Comparison of ENCODE assay signal across 8 cellular contexts in the genomic region with DNA sequence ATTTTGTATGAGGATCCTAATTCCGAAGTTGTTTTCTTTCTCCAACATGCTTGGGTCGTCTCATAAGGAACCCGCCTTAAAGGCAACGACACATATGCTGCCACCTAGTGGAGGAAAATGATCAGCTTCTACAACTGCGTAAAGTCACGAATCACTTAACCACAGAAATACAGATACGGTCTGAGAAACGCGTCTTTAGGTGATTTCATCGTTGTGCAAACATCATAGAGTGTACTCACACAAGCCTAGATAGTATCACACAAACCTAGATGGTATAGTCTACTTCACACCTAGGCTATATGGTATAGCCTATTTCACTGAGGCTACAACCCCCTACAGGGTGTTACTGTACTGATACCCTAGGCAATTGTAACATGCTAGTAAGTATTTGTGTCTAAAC. TPM values are rescaled to one million over a fixed set of nuclear protein-coding genes. Genes with fewer than 3 reads are reported as not detected.
DNase-seq lines count a peak whose midpoint lies in the region; ATAC-seq and TF ChIP-seq lines count a peak whose summit lies in the region.

No MANE protein-coding gene starts in this region.

- ATAC-seq in GM18517 (IDR thresholded peaks at IDR 0.05; ENCODE audit: unreplicated experiment) (peak; percentile 67), IMR-90 (ENCODE audit: low read depth) (peak; percentile 82), omental fat pad (ENCODE audit: low FRiP score) (no peak)

- CTCF ChIA-PET in IMR-90 (lab: Yijun Ruan, JAX): interaction anchor here (1.1 to 2.8 kb wide), 6 partner anchors 14 to 103 kb away, joined by 3 to 18 read pairs (median 4); a partner anchor contains a TSS

- H4K20me1 ChIP-seq in IMR-90 (ENCODE audit: insufficient read depth, low read length): no peaks in the 10 kb centered on the region
- no peaks in the 10 kb centered on the region for H4K20me1 ChIP-seq in OCI-LY1 (ENCODE audit: insufficient read depth, low read length)

- H2BK15ac ChIP-seq in IMR-90 (ENCODE audit: low read depth, low read length): 0 out of 3 replicates have a peak overlapping the region, but pooled peaks have one; percentile 0

- no peak for TF ChIP-seq POLR2A in IMR-90 (IDR thresholded peaks at IDR 0.05; ENCODE audit: low read depth, low read length)
- TF ChIP-seq POLR2A in ovary (IDR thresholded peaks at IDR 0.05): no peak

- no peak overlapping the region for H3K56ac ChIP-seq in IMR-90 (ENCODE audit: extremely low read depth, insufficient read depth, low read length)

- H3K4ac ChIP-seq in IMR-90 (ENCODE audit: low read depth, low read length): no peak overlapping the region

- no peak overlapping the region for H3K23ac ChIP-seq in IMR-90 (ENCODE audit: low read depth, low read length)

- intact Hi-C loops in IMR-90 (cut with micrococcal nuclease): loop anchor here (1.0 to 5.0 kb wide), 4 partner anchors 28 to 285 kb away; no protein-coding TSS in a partner anchor
- intact Hi-C loops in ovary (cut with DNase I): loop anchor here in 1 of 4 donors (5.0 kb wide), 1 partner anchor 65 kb away; no protein-coding TSS in a partner anchor

- no peak overlapping the region for H3K4me3 ChIP-seq in IMR-90 (ENCODE audit: insufficient read depth, low read depth, low read length)
- no peak overlapping the region for H3K4me3 ChIP-seq in OCI-LY1 (ENCODE audit: low read depth, low read length, poor library complexity, severe bottlenecking)
- no peak overlapping the region for H3K4me3 ChIP-seq in ovary

- H3K79me2 ChIP-seq in OCI-LY1 (ENCODE audit: insufficient read depth, low read length): no peaks in the 10 kb centered on the region

- H3K9ac ChIP-seq in IMR-90 (ENCODE audit: low read depth, low read length) (no peak overlapping the region), OCI-LY1 (ENCODE audit: low read length) (no peak overlapping the region)

- H3F3A ChIP-seq in OCI-LY1 (ENCODE audit: insufficient read depth, low read length): no peaks in the 10 kb centered on the region

- H3K27ac ChIP-seq in IMR-90 (ENCODE audit: insufficient read depth, low read length): no peak overlapping the region
- H3K27ac ChIP-seq in OCI-LY1 (ENCODE audit: low read depth, low read length, poor library complexity, severe bottlenecking): no peak overlapping the region
- no peak overlapping the region for H3K27ac ChIP-seq in ovary

- dilution Hi-C loops in IMR-90 (cut with HindIII; ENCODE audit: low sequenced_read_pairs, unreplicated experiment): no loop called here

- H3K36me3 ChIP-seq in IMR-90 (ENCODE audit: control insufficient read depth, insufficient read depth, low read length) (no peaks in the 10 kb centered on the region), OCI-LY1 (ENCODE audit: insufficient read depth, low read length) (no peaks in the 10 kb centered on the region), ovary (no peaks in the 10 kb centered on the region)

- TF ChIP-seq EP300 in ovary (IDR thresholded peaks at IDR 0.05): no peak

- H3K9me2 ChIP-seq in OCI-LY1 (ENCODE audit: low read depth, low read length): no peaks in the 10 kb centered on the region

- H3K4me2 ChIP-seq in IMR-90 (ENCODE audit: low read depth, low read length) (no peak overlapping the region), OCI-LY1 (ENCODE audit: low read length) (no peak overlapping the region)

- no peak overlapping the region for H2AK9ac ChIP-seq in IMR-90 (replicated peaks; ENCODE audit: low read depth, low read length, poor library complexity)

- H4K91ac ChIP-seq in IMR-90 (ENCODE audit: insufficient read depth, low read depth, low read length): no peak overlapping the region

- POLR2A ChIA-PET in IMR-90 (lab: Charles Lee; ENCODE audit: unreplicated experiment): no interaction called here

- in situ Hi-C loops in IMR-90 (cut with MboI; ENCODE audit: low sequenced_read_pairs): loop anchor here (5.0 kb wide), 1 partner anchor 60 kb away; no protein-coding TSS in a partner anchor

- no peak overlapping the region for H2AFZ ChIP-seq in IMR-90 (replicated peaks; ENCODE audit: low read length, poor library complexity)
- no peak overlapping the region for H2AFZ ChIP-seq in OCI-LY1 (ENCODE audit: low read length)

- peak; percentile 91 for DNase-seq in Ammon's horn (ENCODE audit: low spot score)
- peak; percentile 94 for DNase-seq in IMR-90
- peak; percentile 36 to 58 for DNase-seq in activated T-cell treated with anti-CD3 and anti-CD28 coated beads, Interleukin-2, amount 50 U/mL, for 48 hours
- DNase-seq in fibroblast of the conjunctiva (ENCODE audit: low read depth): peak; percentile 87
- DNase-seq in ovary: peak in 2 of 5 donors; percentile 57 to 78
- DNase-seq in omental fat pad (ENCODE audit: low spot score): no peak

- H3K79me1 ChIP-seq in IMR-90 (ENCODE audit: low read depth in 1 of 2, low read length in 2 of 2): no peaks in the 10 kb centered on the region

- H2BK120ac ChIP-seq in IMR-90 (ENCODE audit: low read depth, low read length): peak overlapping the region; percentile 17; the same call in 1 of the 2 replicates

- H4K5ac ChIP-seq in IMR-90 (ENCODE audit: low read depth, low read length): no peak overlapping the region

- H3K9me3 ChIP-seq in IMR-90 (ENCODE audit: control insufficient read depth, insufficient read depth, low read length) (no peaks in the 10 kb centered on the region), OCI-LY1 (ENCODE audit: low read length) (no peaks in the 10 kb centered on the region), ovary (no peaks in the 10 kb centered on the region)

- no peak overlapping the region for H4K8ac ChIP-seq in IMR-90 (ENCODE audit: low read depth in 2 of 2, low read length in 2 of 2)

- H2BK20ac ChIP-seq in IMR-90 (ENCODE audit: low read depth, low read length): no peak overlapping the region

- TF ChIP-seq CTCF in IMR-90 (conservative IDR thresholded peaks at IDR 0.05; ENCODE audit: low read depth, low read length) (peak; percentile 92), OCI-LY1 (IDR thresholded peaks at IDR 0.05; ENCODE audit: low read length) (peak; percentile 92), ovary (IDR thresholded peaks at IDR 0.05) (peak; percentile 75 to 83 (median 80)), omental fat pad (IDR thresholded peaks at IDR 0.05) (peak in 1 of 3 donors; percentile 67)

- H3K4me1 ChIP-seq in IMR-90 (ENCODE audit: control insufficient read depth, insufficient read depth, low read length): peaks cover 19% of the 10 kb centered on the region
- peaks cover 6% of the 10 kb centered on the region for H3K4me1 ChIP-seq in OCI-LY1 (ENCODE audit: insufficient read depth, low read length, severe bottlenecking)
- peaks cover 20% of the 10 kb centered on the region for H3K4me1 ChIP-seq in ovary (ENCODE audit: insufficient read depth)

- no peak overlapping the region for H2AK5ac ChIP-seq in IMR-90 (ENCODE audit: low read depth, low read length)

- no peaks in the 10 kb centered on the region for H3K9me1 ChIP-seq in IMR-90 (ENCODE audit: insufficient read depth, low read length)

- no peak overlapping the region for H3K18ac ChIP-seq in IMR-90 (ENCODE audit: low read depth, low read length)

- H3K27me3 ChIP-seq in IMR-90 (ENCODE audit: control insufficient read depth, insufficient read depth, low read length) (no peaks in the 10 kb centered on the region; the same call in 1 of the 2 replicates), OCI-LY1 (ENCODE audit: insufficient read depth, low read length) (peaks cover 5% of the 10 kb centered on the region), ovary (no peaks in the 10 kb centered on the region)

- peak; percentile 82 for TF ChIP-seq RAD21 in IMR-90 (IDR thresholded peaks at IDR 0.05; ENCODE audit: low read length)

- no TSS peak for BruUV-seq in IMR-90 (replicated peaks; lab: Mats Ljungman, UMichigan)

- no peak overlapping the region for H2BK5ac ChIP-seq in IMR-90 (ENCODE audit: low read depth, low read length, poor library complexity, severe bottlenecking)

- 0% methylated on average over 3 of the region's 10 CpGs; no CpG with 5 or more reads in 1 of the 2 experiments for WGBS in IMR-90 (ENCODE audit: extremely low coverage in 2 of 2, insufficient read length in 1 of 2), 2 experiments
- WGBS in ovary, 3 donors: 0 to 2% (median 1%) methylated on average over 10 of the region's 10 CpGs

- no peak overlapping the region for H3K14ac ChIP-seq in IMR-90 (replicated peaks; ENCODE audit: low read depth, low read length)

TF ChIP-seq in IMR-90, 13 proteins besides CTCF, POLR2A, EP300 and RAD21:
- TF ChIP-seq RFX5 (IDR thresholded peaks at IDR 0.05; ENCODE audit: low read depth, low read length) (no peak), CEBPB (IDR thresholded peaks at IDR 0.05; ENCODE audit: low read depth, low read length) (peak; percentile 72), BHLHE40 (IDR thresholded peaks at IDR 0.05; ENCODE audit: low read depth, low read length) (no peak), SMC3 (IDR thresholded peaks at IDR 0.05; ENCODE audit: low read depth, low read length) (peak; percentile 88)

RNA-seq across cellular contexts. Expression of a gene that starts 13.1 kb away (rescaled TPM):
- total RNA-seq in IMR-90 (2012; rRNA removed) (not detected in 2 replicates), ovary (1 to 10 TPM in 5 of 7 donors, under 1 TPM in 2; 0.46 to 5.1 (median 1.1) TPM), omental fat pad (1 to 10 TPM; 1.0 to 5.5 (median 4.3) TPM)
- polyA plus RNA-seq in IMR-90 (2012; rRNA removed) (not detected in 2 replicates), ovary (10 to 100 TPM in 1 of 2 donors, under 1 TPM in 1; 0.67 to 10.8 TPM)
- polyA plus RNA-seq in IMR-90 (2012; cell fraction: cytosol; rRNA removed): not detected in 2 replicates
- 0.13 and 0.24 TPM in 2 replicates for polyA plus RNA-seq in IMR-90 (2012; cell fraction: nucleus; rRNA removed; ENCODE audit: low replicate concordance)

RNA-seq across cellular contexts. Expression of a gene that starts 39.3 kb away (rescaled TPM):
- not detected in 2 replicates for total RNA-seq in IMR-90 (2012; rRNA removed)
- not detected in 2 replicates for polyA plus RNA-seq in IMR-90 (2012; rRNA removed)
- polyA plus RNA-seq in IMR-90 (2012; cell fraction: cytosol; rRNA removed): 0.07 TPM in 1 of 2 replicates, not detected in the other
- polyA plus RNA-seq in IMR-90 (2012; cell fraction: nucleus; rRNA removed; ENCODE audit: low replicate concordance): not detected in 2 replicates
- total RNA-seq in ovary: 10 to 100 TPM in 1 of 7 donors, 1 to 10 TPM in 3, under 1 TPM in 2, not detected in 1; 0.27 to 15.4 (median 1.1) TPM
- under 1 TPM in 1 of 2 donors, not detected in 1; 0.97 TPM for polyA plus RNA-seq in ovary
- under 1 TPM in 1 of 4 donors, not detected in 3; 0.25 TPM for total RNA-seq in omental fat pad

RNA-seq across cellular contexts. Expression of a gene that starts 46.5 kb away (rescaled TPM):
- total RNA-seq in IMR-90 (2012; rRNA removed): 7.8 and 7.9 TPM in 2 replicates
- 9.0 and 11.2 TPM in 2 replicates for polyA plus RNA-seq in IMR-90 (2012; rRNA removed)
- polyA plus RNA-seq in IMR-90 (2012; cell fraction: cytosol; rRNA removed): 6.2 and 7.6 TPM in 2 replicates
- 5.0 and 13.0 TPM in 2 replicates for polyA plus RNA-seq in IMR-90 (2012; cell fraction: nucleus; rRNA removed; ENCODE audit: low replicate concordance)
- 10 to 100 TPM; 10.7 to 37.7 (median 29.6) TPM for total RNA-seq in ovary
- polyA plus RNA-seq in ovary: 10 to 100 TPM in 1 of 2 donors, 1 to 10 TPM in 1; 9.4 to 37.3 TPM
- 100 to 1,000 TPM in 1 of 4 donors, 10 to 100 TPM in 3; 17.1 to 210 (median 45.9) TPM for total RNA-seq in omental fat pad
